ENCODE assay signal across 1 cellular context in genomic region chr22:50486561-50487289, GRCh38.
TF ChIP-seq lines count a peak whose summit lies in the region.

Gene MIOX, plus strand, starts transcription at chr22:50486859. Its CDS starts 39 bp downstream, at chr22:50486898.

TF ChIP-seq in HepG2, 621 proteins besides CTCF, POLR2A, EP300 and RAD21 (continued from another document and continues in another):
- peak; percentile 53; the same call in 1 of the 2 replicates for TF ChIP-seq ZNF652 (CRISPR knock-in tag; IDR thresholded peaks at IDR 0.05; ENCODE audit: borderline replicate concordance, low read depth)
- TF ChIP-seq KLF11 (CRISPR knock-in tag; IDR thresholded peaks at IDR 0.05) = no peak
- peak; percentile 20; the same call in 1 of the 2 replicates for TF ChIP-seq TAF1 (CRISPR knock-in tag; IDR thresholded peaks at IDR 0.05)
- 0 out of 2 replicates have a peak, but pooled peaks have one; percentile 30 for TF ChIP-seq HNRNPL (IDR thresholded peaks at IDR 0.05; ENCODE audit: low read depth, low read length)
- TF ChIP-seq MTERF4 (CRISPR knock-in tag; IDR thresholded peaks at IDR 0.05) = 0 out of 2 replicates have a peak, but pooled peaks have one; percentile 49
- no peak for TF ChIP-seq ZNF574 (CRISPR knock-in tag; IDR thresholded peaks at IDR 0.05)
- 0 out of 2 replicates have a peak, but pooled peaks have one; percentile 35 for TF ChIP-seq HES4 (CRISPR knock-in tag; IDR thresholded peaks at IDR 0.05; ENCODE audit: borderline replicate concordance)
- 0 out of 2 replicates have a peak, but pooled peaks have one; percentile 3 for TF ChIP-seq ETV5 (CRISPR knock-in tag; IDR thresholded peaks at IDR 0.05; ENCODE audit: borderline replicate concordance)
- TF ChIP-seq GABPA (IDR thresholded peaks at IDR 0.05; ENCODE audit: low read depth, low read length) = no peak
- TF ChIP-seq GABPA (CRISPR knock-in tag; IDR thresholded peaks at IDR 0.05; ENCODE audit: low read depth) = peak; percentile 77
- TF ChIP-seq ELF1 (CRISPR knock-in tag; IDR thresholded peaks at IDR 0.05) = peak; percentile 61
- TF ChIP-seq CENPT (CRISPR knock-in tag; IDR thresholded peaks at IDR 0.05; ENCODE audit: low read depth) = no peak
- peak; percentile 49; the same call in 1 of the 2 replicates for TF ChIP-seq ERF (CRISPR knock-in tag; IDR thresholded peaks at IDR 0.05)
- TF ChIP-seq ZNF788 (CRISPR knock-in tag; IDR thresholded peaks at IDR 0.05; ENCODE audit: borderline replicate concordance) = peak; percentile 48; the same call in 1 of the 2 replicates
- no peak for TF ChIP-seq ETS1 (CRISPR knock-in tag; IDR thresholded peaks at IDR 0.05)
- TF ChIP-seq PRPF4 (IDR thresholded peaks at IDR 0.05; ENCODE audit: low read depth, low read length, poor library complexity, severe bottlenecking) = no peak
- peak; percentile 94 for TF ChIP-seq NR2C2 (CRISPR knock-in tag; IDR thresholded peaks at IDR 0.05; ENCODE audit: borderline replicate concordance)
- TF ChIP-seq ZBTB38 (CRISPR knock-in tag; IDR thresholded peaks at IDR 0.05) = peak; percentile 16; the same call in 1 of the 2 replicates
- TF ChIP-seq TFDP1 (CRISPR knock-in tag; IDR thresholded peaks at IDR 0.05; ENCODE audit: borderline replicate concordance) = 0 out of 2 replicates have a peak, but pooled peaks have one; percentile 24
- 0 out of 2 replicates have a peak, but pooled peaks have one; percentile 44 for TF ChIP-seq ZSCAN31 (CRISPR knock-in tag; IDR thresholded peaks at IDR 0.05; ENCODE audit: low read depth)
- TF ChIP-seq MNT (IDR thresholded peaks at IDR 0.05) = no peak
- peak; percentile 35 for TF ChIP-seq TEAD3 (CRISPR knock-in tag; optimal IDR thresholded peaks at IDR 0.05; ENCODE audit: borderline replicate concordance)
- TF ChIP-seq PHF8 (CRISPR knock-in tag; IDR thresholded peaks at IDR 0.05) = peak; percentile 55; the same call in 1 of the 2 replicates
- no peak for TF ChIP-seq MAZ (IDR thresholded peaks at IDR 0.05; ENCODE audit: borderline replicate concordance, low read depth, low read length)
- TF ChIP-seq MAZ (CRISPR knock-in tag; IDR thresholded peaks at IDR 0.05; ENCODE audit: low read depth) = peak; percentile 47; the same call in 1 of the 2 replicates
- no peak for TF ChIP-seq RARG (CRISPR knock-in tag; IDR thresholded peaks at IDR 0.05; ENCODE audit: low read depth)
- TF ChIP-seq XBP1 (CRISPR knock-in tag; IDR thresholded peaks at IDR 0.05) = no peak
- TF ChIP-seq ZNF207 (IDR thresholded peaks at IDR 0.05; ENCODE audit: borderline replicate concordance) = no peak
- TF ChIP-seq MAX (IDR thresholded peaks at IDR 0.05) = peak; percentile 42
- TF ChIP-seq IKZF5 (CRISPR knock-in tag; IDR thresholded peaks at IDR 0.05) = no peak
- TF ChIP-seq EED (CRISPR knock-in tag; IDR thresholded peaks at IDR 0.05) = 0 out of 2 replicates have a peak, but pooled peaks have one; percentile 35
- TF ChIP-seq MEIS1 (CRISPR knock-in tag; IDR thresholded peaks at IDR 0.05; ENCODE audit: borderline replicate concordance) = no peak; the same call in 1 of the 2 replicates
- peak; percentile 88 for TF ChIP-seq GABPB1 (CRISPR knock-in tag; IDR thresholded peaks at IDR 0.05)
- TF ChIP-seq SMAD1 (CRISPR knock-in tag; IDR thresholded peaks at IDR 0.05; ENCODE audit: borderline replicate concordance, low read depth) = no peak
- TF ChIP-seq U2AF2 (IDR thresholded peaks at IDR 0.05; ENCODE audit: low read depth, low read length) = no peak
- TF ChIP-seq RXRA (CRISPR knock-in tag; IDR thresholded peaks at IDR 0.05) = 0 out of 2 replicates have a peak, but pooled peaks have one; percentile 4
- no peak; the same call in 1 of the 2 replicates for TF ChIP-seq PATZ1 (CRISPR knock-in tag; IDR thresholded peaks at IDR 0.05)
- TF ChIP-seq PHF21A (CRISPR knock-in tag; IDR thresholded peaks at IDR 0.05) = 0 out of 2 replicates have a peak, but pooled peaks have one; percentile 21
- TF ChIP-seq ZNF136 (CRISPR knock-in tag; IDR thresholded peaks at IDR 0.05; ENCODE audit: low read depth) = no peak
- peak; percentile 26; the same call in 1 of the 2 replicates for TF ChIP-seq TBX2 (CRISPR knock-in tag; IDR thresholded peaks at IDR 0.05; ENCODE audit: borderline replicate concordance)
- TF ChIP-seq DRAP1 (CRISPR knock-in tag; IDR thresholded peaks at IDR 0.05) = peak; percentile 12; the same call in 1 of the 2 replicates
- no peak for TF ChIP-seq ZNF768 (CRISPR knock-in tag; IDR thresholded peaks at IDR 0.05)
- TF ChIP-seq ZBTB25 (CRISPR knock-in tag; IDR thresholded peaks at IDR 0.05) = 0 out of 2 replicates have a peak, but pooled peaks have one; percentile 21
- TF ChIP-seq ZNF335 (CRISPR knock-in tag; IDR thresholded peaks at IDR 0.05) = 0 out of 2 replicates have a peak, but pooled peaks have one; percentile 41
- TF ChIP-seq PCBP1 (IDR thresholded peaks at IDR 0.05; ENCODE audit: borderline replicate concordance, low read depth, low read length) = no peak
- peak; percentile 39; the same call in 1 of the 2 replicates for TF ChIP-seq DMAP1 (CRISPR knock-in tag; IDR thresholded peaks at IDR 0.05)
- no peak for TF ChIP-seq PRDM10 (CRISPR knock-in tag; IDR thresholded peaks at IDR 0.05; ENCODE audit: low read depth)
- 0 out of 2 replicates have a peak, but pooled peaks have one; percentile 23 for TF ChIP-seq FOSL2 (CRISPR knock-in tag; IDR thresholded peaks at IDR 0.05)
- TF ChIP-seq CHD2 (IDR thresholded peaks at IDR 0.05; ENCODE audit: low read depth, low read length) = no peak
